In the genomic region with DNA sequence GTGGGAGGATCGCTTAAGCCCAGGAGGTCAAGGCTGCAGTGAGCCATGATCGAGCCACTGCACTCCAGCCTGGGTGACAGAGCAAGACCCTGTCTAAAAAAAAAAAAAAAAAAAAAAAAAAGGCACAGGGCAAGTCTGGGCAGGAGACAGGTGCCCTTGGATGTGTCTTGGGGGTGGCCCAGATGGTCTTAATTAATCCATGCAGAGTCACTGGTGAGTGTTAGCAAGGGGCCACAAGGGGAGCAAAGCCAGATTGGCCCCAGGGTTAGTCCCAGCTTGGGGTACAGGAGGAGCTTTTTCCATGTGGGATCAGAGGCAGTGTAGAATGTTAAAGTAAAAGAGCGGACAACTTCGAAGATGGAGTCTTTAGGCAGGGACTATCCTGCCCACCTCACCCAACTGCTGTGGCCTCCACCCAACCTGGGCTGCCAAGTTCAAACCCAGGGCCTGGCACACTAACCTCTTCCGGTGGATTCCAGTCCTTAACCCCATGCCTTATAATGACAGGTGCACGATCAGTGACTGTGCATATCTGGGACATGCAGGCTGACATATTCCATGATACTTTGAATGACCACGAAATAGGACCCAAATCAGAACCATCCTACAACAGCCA, we compare ENCODE assay signal across 25 cellular contexts. TPM values are rescaled to one million over a fixed set of nuclear protein-coding genes. Genes with fewer than 3 reads are reported as not detected.
DNase-seq lines count a peak whose midpoint lies in the region; ATAC-seq, FAIRE-seq and TF ChIP-seq lines count a peak whose summit lies in the region.
"Had no signal": no experiment of that assay in that cellular context is flagged by ENCODE, and none has a peak within 500 bp of the region (broad histone marks: within the 10 kb centered on the region; RNA-seq: fewer than 3 reads in every experiment).

No MANE protein-coding gene starts in this region.

- H3K79me1 ChIP-seq in neuronal stem cell (ENCODE audit: low read depth, low read length): no peaks in the 10 kb centered on the region

- no peak overlapping the region for H3K4me2 ChIP-seq in neuronal stem cell (ENCODE audit: insufficient read depth, low read length, poor library complexity, severe bottlenecking)
- H3K4me2 ChIP-seq: A549 had no signal

- H4K91ac ChIP-seq in neuronal stem cell (ENCODE audit: low read depth, low read length, poor library complexity): no peak overlapping the region

- no peak overlapping the region for H3K14ac ChIP-seq in neuronal stem cell (ENCODE audit: low read length)

- H3K9ac ChIP-seq in neuronal stem cell (ENCODE audit: low read depth, low read length, poor library complexity): no peak overlapping the region

- H4K8ac ChIP-seq in neuronal stem cell (ENCODE audit: low read depth, low read length): no peak overlapping the region

- H3K4me1 Mint-ChIP-seq in activated T-helper 2 cell treated with anti-CD3 and anti-CD28 coated beads, Interferon-gamma antibody, Interleukin-2, Interleukin-4, amounts not matched to agents 10 μg/mL and 5 μg/mL and 100 μg/mL, durations not matched to agents 14 hours and 24 hours and 36 hours (ENCODE audit: low read depth): no peaks in the 10 kb centered on the region
- H3K4me1 Mint-ChIP-seq: CD4-positive, CD25-positive, alpha-beta regulatory T cell had no signal

- no peak for FAIRE-seq in small intestine (lab: Jason Lieb, UNC)
- FAIRE-seq: A549 had no signal

- no peak for TF ChIP-seq CTCF in thyroid gland (IDR thresholded peaks at IDR 0.05)

- no peak overlapping the region for H2AFZ ChIP-seq in neuronal stem cell (ENCODE audit: low read length)

- no peak overlapping the region for H3K4ac ChIP-seq in neuronal stem cell (ENCODE audit: low read length)

- H2BK120ac ChIP-seq in neuronal stem cell (ENCODE audit: low read depth, low read length): no peak overlapping the region

- H3K27ac Mint-ChIP-seq in activated T-helper 2 cell treated with anti-CD3 and anti-CD28 coated beads, Interferon-gamma antibody, Interleukin-2, Interleukin-4, amounts not matched to agents 10 μg/mL and 5 μg/mL and 100 μg/mL, durations not matched to agents 14 hours and 24 hours and 36 hours: no peak overlapping the region
- H3K27ac Mint-ChIP-seq: CD4-positive, CD25-positive, alpha-beta regulatory T cell had no signal

- ATAC-seq in GM18505 (IDR thresholded peaks at IDR 0.05; ENCODE audit: unreplicated experiment) (no peak), GM21723 (IDR thresholded peaks at IDR 0.05; ENCODE audit: unreplicated experiment) (no peak)
- ATAC-seq: Panc1, SK-N-SH treated with all-trans-retinoic acid at 6 μM for 48 hours had no signal

- H2BK15ac ChIP-seq in neuronal stem cell (ENCODE audit: low read length): no peak overlapping the region

- H3K27me3 Mint-ChIP-seq in activated T-helper 2 cell treated with anti-CD3 and anti-CD28 coated beads, Interferon-gamma antibody, Interleukin-2, Interleukin-4, amounts not matched to agents 10 μg/mL and 5 μg/mL and 100 μg/mL, durations not matched to agents 14 hours and 24 hours and 36 hours (ENCODE audit: low read depth): no peaks in the 10 kb centered on the region

- H3K9me3 ChIP-seq in neuronal stem cell (replicated peaks in 1 of 2; ENCODE audit: control insufficient read depth in 2 of 2, insufficient read depth in 1 of 2, low read depth in 1 of 2, low read length in 2 of 2) (no peaks in the 10 kb centered on the region), thyroid gland (no peaks in the 10 kb centered on the region), small intestine (ENCODE audit: control insufficient read depth, low read depth) (no peaks in the 10 kb centered on the region)
- H3K9me3 ChIP-seq: A549 had no signal

- H3K27ac ChIP-seq in neuronal stem cell (replicated peaks; ENCODE audit: low read length) (no peak overlapping the region), thyroid gland (no peak overlapping the region), small intestine (ENCODE audit: low read depth in 1 of 2, low read length in 1 of 2) (no peak overlapping the region)
- H3K27ac ChIP-seq: A549 had no signal

- H3K4me3 Mint-ChIP-seq in activated T-helper 2 cell treated with anti-CD3 and anti-CD28 coated beads, Interferon-gamma antibody, Interleukin-2, Interleukin-4, amounts not matched to agents 10 μg/mL and 5 μg/mL and 100 μg/mL, durations not matched to agents 14 hours and 24 hours and 36 hours (ENCODE audit: low read depth): no peak overlapping the region
- H3K4me3 Mint-ChIP-seq: CD4-positive, CD25-positive, alpha-beta regulatory T cell had no signal

- H2AK5ac ChIP-seq in neuronal stem cell (ENCODE audit: low read depth, low read length): peak overlapping the region; percentile 49

- no CpG with 5 or more reads among the region's 7 CpGs for WGBS in neuronal stem cell (ENCODE audit: extremely low coverage in 2 of 2, insufficient read length in 2 of 2, insufficient replicate concordance in 1 of 2), 2 donors
- WGBS in thyroid gland, 2 donors: 81 to 84% methylated on average over 7 of the region's 7 CpGs
- 77 to 90% (median 80%) methylated on average over 7 of the region's 7 CpGs for WGBS in small intestine, 3 donors

- no peaks in the 10 kb centered on the region for H3K9me3 Mint-ChIP-seq in activated T-helper 2 cell treated with anti-CD3 and anti-CD28 coated beads, Interferon-gamma antibody, Interleukin-2, Interleukin-4, amounts not matched to agents 10 μg/mL and 5 μg/mL and 100 μg/mL, durations not matched to agents 14 hours and 24 hours and 36 hours
- H3K9me3 Mint-ChIP-seq: CD4-positive, CD25-positive, alpha-beta regulatory T cell had no signal

- no peak overlapping the region for H3K18ac ChIP-seq in neuronal stem cell (ENCODE audit: low read length)

- intact Hi-C loops in activated T-helper 2 cell treated with anti-CD3 and anti-CD28 coated beads, Interferon-gamma antibody, Interleukin-2, Interleukin-4, amounts not matched to agents 10 μg/mL and 5 μg/mL and 100 μg/mL, durations not matched to agents 14 hours and 24 hours and 36 hours (cut with micrococcal nuclease): no loop called here
- intact Hi-C loops in thyroid gland (cut with DNase I): no loop called here

- H2BK12ac ChIP-seq in neuronal stem cell (ENCODE audit: low read length): no peak overlapping the region

- H3K4me1 ChIP-seq in neuronal stem cell (ENCODE audit: control insufficient read depth in 2 of 2, insufficient read depth in 1 of 2, low read depth in 1 of 2, low read length in 2 of 2): peaks cover 0 to 2% of the 10 kb centered on the region in 2 donors
- H3K4me1 ChIP-seq in thyroid gland: no peaks in the 10 kb centered on the region
- H3K4me1 ChIP-seq in small intestine (ENCODE audit: control insufficient read depth in 2 of 2, insufficient read depth in 1 of 2, low read depth in 1 of 2, low read length in 1 of 2): no peaks in the 10 kb centered on the region
- H3K4me1 ChIP-seq: A549 had no signal

- no peak overlapping the region for H3K4me3 ChIP-seq in neuronal stem cell (ENCODE audit: low read length in 2 of 2)
- no peak overlapping the region for H3K4me3 ChIP-seq in thyroid gland (replicated peaks in 1 of 3)
- no peak overlapping the region for H3K4me3 ChIP-seq in small intestine (ENCODE audit: low read depth in 1 of 2, low read length in 2 of 2)
- H3K4me3 ChIP-seq: A549 had no signal

- H2BK5ac ChIP-seq in neuronal stem cell (ENCODE audit: low read length): no peak overlapping the region

- H3K36me3 Mint-ChIP-seq in activated T-helper 2 cell treated with anti-CD3 and anti-CD28 coated beads, Interferon-gamma antibody, Interleukin-2, Interleukin-4, amounts not matched to agents 10 μg/mL and 5 μg/mL and 100 μg/mL, durations not matched to agents 14 hours and 24 hours and 36 hours (ENCODE audit: low read depth): peaks cover 24% of the 10 kb centered on the region
- H3K36me3 Mint-ChIP-seq: CD4-positive, CD25-positive, alpha-beta regulatory T cell had no signal

- peak; percentile 4 for DNase-seq in AG20443 (ENCODE audit: low spot score)
- DNase-seq in activated T-helper 2 cell treated with anti-CD3 and anti-CD28 coated beads, Interferon-gamma antibody, Interleukin-2, Interleukin-4, amounts not matched to agents 10 μg/mL and 5 μg/mL and 100 μg/mL, durations not matched to agents 14 hours and 24 hours and 36 hours (ENCODE audit: low spot score): peak; percentile 4
- DNase-seq in neuronal stem cell (ENCODE audit: low spot score): no peak
- DNase-seq in thyroid gland: no peak
- DNase-seq in small intestine: no peak
- DNase-seq: CD4-positive, CD25-positive, alpha-beta regulatory T cell; COR-L47; DMS153; KBM-7; MM.1S; NCI-H1092; NCI-H1436; NCI-H187 treated with DMSO at 0.1 percent for 48 hours; NCI-H2107; NK-92 treated with Interleukin-12 subunit alpha and Interleukin-12 subunit beta, amount 100 ng/mL, for 24 hours had no signal

- no peak overlapping the region for H3K23ac ChIP-seq in neuronal stem cell (ENCODE audit: low read depth, low read length, poor library complexity)

- H3K27me3 ChIP-seq in neuronal stem cell (ENCODE audit: control insufficient read depth in 3 of 3, insufficient read depth in 3 of 3, low read depth in 1 of 3, low read length in 3 of 3) (no peaks in the 10 kb centered on the region), thyroid gland (no peaks in the 10 kb centered on the region), small intestine (ENCODE audit: control insufficient read depth in 2 of 2, insufficient read depth in 2 of 2, low read length in 2 of 2) (no peaks in the 10 kb centered on the region)

- no peaks in the 10 kb centered on the region for H3K36me3 ChIP-seq in neuronal stem cell (replicated peaks in 1 of 2; ENCODE audit: control insufficient read depth in 2 of 2, insufficient read depth in 2 of 2, low read length in 2 of 2)
- no peaks in the 10 kb centered on the region for H3K36me3 ChIP-seq in thyroid gland
- H3K36me3 ChIP-seq in small intestine (ENCODE audit: control insufficient read depth in 2 of 2, insufficient read depth in 2 of 2, low read length in 2 of 2): no peaks in the 10 kb centered on the region

- TF ChIP-seq POLR2A in GM18505 (IDR thresholded peaks at IDR 0.05; ENCODE audit: borderline replicate concordance, extremely low read depth, insufficient read depth, insufficient read length) (peak; percentile 37), thyroid gland (IDR thresholded peaks at IDR 0.05) (no peak)

RNA-seq across cellular contexts. Expression of a gene that starts 32.2 kb away (rescaled TPM):
- 0.64 and 0.94 TPM in 2 replicates for total RNA-seq in activated T-helper 2 cell treated with anti-CD3 and anti-CD28 coated beads, Interferon-gamma antibody, Interleukin-2, Interleukin-4, amounts not matched to agents 10 μg/mL and 5 μg/mL and 100 μg/mL, durations not matched to agents 14 hours and 24 hours and 36 hours
- not detected for polyA plus RNA-seq in neuronal stem cell (2013, experiment 1 of 2)
- not detected for polyA plus RNA-seq in neuronal stem cell (2013, experiment 2 of 2)
- total RNA-seq in thyroid gland: 10 to 100 TPM in 2 of 4 donors, 1 to 10 TPM in 2; 2.4 to 18.6 (median 11.8) TPM
- 1 to 10 TPM in 1 of 3 donors, under 1 TPM in 1, not detected in 1; 0.81 to 5.8 TPM for polyA plus RNA-seq in small intestine
- total RNA-seq: CD4-positive, CD25-positive, alpha-beta regulatory T cell; G401; H7; HT1080; NCI-H460 had no signal
- polyA plus RNA-seq: A549; BJ; CD4-positive, CD25-positive, alpha-beta regulatory T cell had no signal

RNA-seq across cellular contexts. Expression of a gene that starts 36.1 kb away (rescaled TPM):
- total RNA-seq in activated T-helper 2 cell treated with anti-CD3 and anti-CD28 coated beads, Interferon-gamma antibody, Interleukin-2, Interleukin-4, amounts not matched to agents 10 μg/mL and 5 μg/mL and 100 μg/mL, durations not matched to agents 14 hours and 24 hours and 36 hours: 9.8 and 10.1 TPM in 2 replicates
- polyA plus RNA-seq in neuronal stem cell (2013, experiment 1 of 2): not detected
- polyA plus RNA-seq in neuronal stem cell (2013, experiment 2 of 2): not detected
- total RNA-seq in thyroid gland: under 1 TPM in 1 of 4 donors, not detected in 3; 0.22 TPM
- under 1 TPM in 2 of 3 donors, not detected in 1; 0.25 to 0.54 TPM for polyA plus RNA-seq in small intestine
- total RNA-seq: G401, HT1080, NCI-H460 had no signal
- polyA plus RNA-seq: A549; BJ; CD4-positive, CD25-positive, alpha-beta regulatory T cell had no signal

Comparison
In these comparisons a context has a peak if more than half of its experiments do, and no peak if none do; other contexts are left out.
1. DNase-seq: peak in AG20443 (single experiment) and activated T-helper 2 cell treated with anti-CD3 and anti-CD28 coated beads, Interferon-gamma antibody, Interleukin-2, Interleukin-4, amounts not matched to agents 10 μg/mL and 5 μg/mL and 100 μg/mL, durations not matched to agents 14 hours and 24 hours and 36 hours (single experiment); none in neuronal stem cell (single experiment), thyroid gland (0 of 2) and small intestine (single experiment).